In genomic region chr4:111274486-111274885, GRCh38 we compare ENCODE assay signal across 29 cellular contexts.
DNase-seq lines count a peak whose midpoint lies in the region; ATAC-seq, FAIRE-seq and TF ChIP-seq lines count a peak whose summit lies in the region.
"Had no signal": no experiment of that assay in that cellular context is flagged by ENCODE, and none has a peak within 500 bp of the region (broad histone marks: within the 10 kb centered on the region; RNA-seq: fewer than 3 reads in every experiment).

No MANE protein-coding gene starts in this region.

- H2AFZ ChIP-seq in astrocyte (ENCODE audit: low read depth, low read length) (no peak overlapping the region), smooth muscle cell (ENCODE audit: low read depth) (no peak overlapping the region)
- H2AFZ ChIP-seq: PC-9 had no signal

- TF ChIP-seq CTCF in AG09319 (IDR thresholded peaks at IDR 0.05; ENCODE audit: low read depth, low read length) = no peak
- no peak for TF ChIP-seq CTCF in astrocyte (IDR thresholded peaks at IDR 0.05; ENCODE audit: insufficient read depth, low read depth, low read length)
- TF ChIP-seq CTCF in smooth muscle cell (IDR thresholded peaks at IDR 0.05; ENCODE audit: borderline replicate concordance, insufficient read depth, poor library complexity, severe bottlenecking) = no peak

- H3K27me3 ChIP-seq in astrocyte (ENCODE audit: insufficient read depth, low read length) = no peaks in the 10 kb centered on the region
- H3K27me3 ChIP-seq in smooth muscle cell (ENCODE audit: low read depth) = no peaks in the 10 kb centered on the region
- H3K27me3 ChIP-seq: BLaER1, SJCRH30 had no signal

- no peaks in the 10 kb centered on the region for H3K9me3 Mint-ChIP-seq in astrocyte (ENCODE audit: unreplicated experiment)

- ATAC-seq in HG03378 (IDR thresholded peaks at IDR 0.05; ENCODE audit: unreplicated experiment) (no peak), GM21528 (IDR thresholded peaks at IDR 0.05; ENCODE audit: low FRiP score, unreplicated experiment) (no peak), GM21423 (IDR thresholded peaks at IDR 0.05; ENCODE audit: unreplicated experiment) (no peak)
- ATAC-seq: GM12878, HepG2, K562, Right ventricle myocardium inferior, SK-N-SH treated with all-trans-retinoic acid at 6 μM for 48 hours had no signal

- H4K20me1 ChIP-seq in astrocyte (ENCODE audit: insufficient read depth, low read length) (no peaks in the 10 kb centered on the region), smooth muscle cell (ENCODE audit: low read depth) (no peaks in the 10 kb centered on the region)
- H4K20me1 ChIP-seq: BLaER1 had no signal

- H3K4me2 ChIP-seq in astrocyte (ENCODE audit: low read length) (no peak overlapping the region), smooth muscle cell (peak overlapping the region; percentile 47)
- H3K4me2 ChIP-seq: BLaER1, PC-9 had no signal

- H3K4me1 Mint-ChIP-seq in astrocyte (ENCODE audit: low read depth, unreplicated experiment) = peaks cover 6% of the 10 kb centered on the region
- H3K4me1 Mint-ChIP-seq: CD4-positive, CD25-positive, alpha-beta regulatory T cell had no signal

- peak; percentile 10 for DNase-seq in AG09319 (ENCODE audit: extremely low read depth, low read depth)
- DNase-seq in astrocyte (ENCODE audit: low read depth) = peak; percentile 9
- peak; percentile 1 for DNase-seq in left kidney (ENCODE audit: low read depth, low spot score)
- DNase-seq in smooth muscle cell (lab: John Stamatoyannopoulos, UW; ENCODE audit: unreplicated experiment) = no peak
- DNase-seq: CD4-positive, CD25-positive, alpha-beta regulatory T cell; DMS153; DND-41; Kasumi-1; MV-4-11; NCI-H1105; NCI-H1436 treated with DMSO at 0.1 percent for 48 hours; NCI-H187 treated with DMSO at 0.1 percent for 48 hours; NCI-H2171 treated with DMSO at 0.1 percent for 48 hours; NCI-H446; NCI-H524 treated with DMSO at 0.1 percent for 48 hours; NCI-H774; NK-92 treated with Interleukin-12 subunit alpha and Interleukin-12 subunit beta, amount 100 ng/mL, for 24 hours; PC-9; SJCRH30 had no signal

- H3K27me3 Mint-ChIP-seq in astrocyte (ENCODE audit: low read depth, unreplicated experiment) = no peaks in the 10 kb centered on the region
- H3K27me3 Mint-ChIP-seq: CD4-positive, CD25-positive, alpha-beta regulatory T cell had no signal

- no peak overlapping the region for H3K4me3 Mint-ChIP-seq in astrocyte (ENCODE audit: unreplicated experiment)
- H3K4me3 Mint-ChIP-seq: CD4-positive, CD25-positive, alpha-beta regulatory T cell had no signal

- H3K27ac ChIP-seq in astrocyte (ENCODE audit: low read depth, low read length) (no peak overlapping the region), smooth muscle cell (ENCODE audit: low read depth) (no peak overlapping the region)
- H3K27ac ChIP-seq: BLaER1, PC-9, SJCRH30 had no signal

- H3F3A ChIP-seq in smooth muscle cell (ENCODE audit: low read depth) = no peaks in the 10 kb centered on the region

- H3K27ac Mint-ChIP-seq in astrocyte (ENCODE audit: unreplicated experiment) = no peak overlapping the region
- H3K27ac Mint-ChIP-seq: CD4-positive, CD25-positive, alpha-beta regulatory T cell had no signal

- H3K36me3 ChIP-seq in astrocyte (ENCODE audit: insufficient read depth, low read length) (no peaks in the 10 kb centered on the region), smooth muscle cell (ENCODE audit: low read depth) (no peaks in the 10 kb centered on the region)
- H3K36me3 ChIP-seq: BLaER1, SJCRH30 had no signal

- no peaks in the 10 kb centered on the region for H3K36me3 Mint-ChIP-seq in astrocyte (ENCODE audit: low read depth, unreplicated experiment)
- H3K36me3 Mint-ChIP-seq: CD4-positive, CD25-positive, alpha-beta regulatory T cell had no signal

- H3K9ac ChIP-seq in astrocyte (ENCODE audit: low read length) (no peak overlapping the region), smooth muscle cell (ENCODE audit: low read depth) (no peak overlapping the region)
- H3K9ac ChIP-seq: BLaER1 had no signal

- no peak for FAIRE-seq in astrocyte (lab: Jason Lieb, UNC)
- FAIRE-seq: A204.1, GM12878, HepG2, K562 had no signal

- H3K79me2 ChIP-seq in astrocyte (ENCODE audit: insufficient read depth, low read length) = no peaks in the 10 kb centered on the region
- H3K79me2 ChIP-seq in smooth muscle cell (ENCODE audit: low read depth) = no peaks in the 10 kb centered on the region

- no peaks in the 10 kb centered on the region for H3K4me1 ChIP-seq in astrocyte (ENCODE audit: insufficient read depth, low read length)
- peaks cover 4% of the 10 kb centered on the region for H3K4me1 ChIP-seq in smooth muscle cell (ENCODE audit: low read depth)
- H3K4me1 ChIP-seq: BLaER1 had no signal

- no peaks in the 10 kb centered on the region for H3K9me3 ChIP-seq in astrocyte (ENCODE audit: insufficient read depth, low read depth, low read length)
- H3K9me3 ChIP-seq in smooth muscle cell (replicated peaks; ENCODE audit: low read depth) = no peaks in the 10 kb centered on the region
- H3K9me3 ChIP-seq: BLaER1, SJCRH30 had no signal

- H3K4me3 ChIP-seq in astrocyte (ENCODE audit: insufficient read depth, low read depth, low read length) = no peak overlapping the region
- H3K4me3 ChIP-seq in smooth muscle cell = no peak overlapping the region
- H3K4me3 ChIP-seq: BLaER1, GM12878, K562, PC-9, SJCRH30 had no signal

- 66% methylated on average over 6 of the region's 6 CpGs for WGBS in smooth muscle cell (ENCODE audit: low lambda C conversion rate)
